Comparison of ENCODE assay signal across 18 cellular contexts in the genomic region with DNA sequence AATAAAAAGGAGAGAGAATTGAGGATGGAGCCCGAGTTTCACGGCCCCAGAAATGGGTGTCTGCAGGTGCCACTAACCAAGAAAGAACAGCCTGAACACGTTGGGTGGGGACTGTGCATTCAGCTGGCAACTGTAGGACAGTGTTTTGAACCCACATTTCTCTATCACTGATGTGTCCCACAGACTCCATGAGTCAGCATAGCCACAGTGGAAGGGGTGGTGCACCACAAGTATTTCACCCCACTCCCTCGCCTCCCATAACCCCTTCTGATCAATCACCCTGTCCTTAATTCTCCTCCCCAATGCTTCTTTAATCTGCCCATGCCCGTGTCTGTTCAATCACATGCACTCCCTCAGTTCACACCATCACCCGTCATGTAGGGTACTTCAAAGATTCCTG.
DNase-seq lines count a peak whose midpoint lies in the region; ATAC-seq lines count a peak whose summit lies in the region.
"Had no signal": no experiment of that assay in that cellular context is flagged by ENCODE, and none has a peak within 500 bp of the region (broad histone marks: within the 10 kb centered on the region; RNA-seq: fewer than 3 reads in every experiment).

No MANE protein-coding gene starts in this region.

- H3K4me1 Mint-ChIP-seq in activated T-cell treated with anti-CD3 and anti-CD28 coated beads, Interleukin-2, amount 50 U/mL, for 72 hours (ENCODE audit: low read depth): peaks cover 33% of the 10 kb centered on the region
- peaks cover 4% of the 10 kb centered on the region for H3K4me1 Mint-ChIP-seq in activated T-cell treated with anti-CD3 and anti-CD28 coated beads, Interleukin-2, amount 50 U/mL, for 24 hours (ENCODE audit: low read depth)
- no peaks in the 10 kb centered on the region for H3K4me1 Mint-ChIP-seq in activated T-helper 17 cell treated with anti-CD3 and anti-CD28 coated beads, Interleukin-2, amount 50 U/mL, for 72 hours
- H3K4me1 Mint-ChIP-seq in stimulated activated effector memory CD8-positive, alpha-beta T cell treated with anti-CD3 and anti-CD28 coated beads, Interleukin-12 subunit alpha, Interleukin-12 subunit beta, amount 100 ng/mL, for 72 hours: no peaks in the 10 kb centered on the region
- H3K4me1 Mint-ChIP-seq: CD4-positive, CD25-positive, alpha-beta regulatory T cell; CD8-positive, alpha-beta memory T cell had no signal

- peaks cover 0 to 3% of the 10 kb centered on the region in 2 donors for H3K36me3 Mint-ChIP-seq in activated T-cell treated with anti-CD3 and anti-CD28 coated beads, Interleukin-2, amount 50 U/mL, for 72 hours (ENCODE audit: insufficient read depth in 2 of 2)
- H3K36me3 Mint-ChIP-seq in activated T-cell treated with anti-CD3 and anti-CD28 coated beads, Interleukin-2, amount 50 U/mL, for 24 hours (ENCODE audit: low read depth): no peaks in the 10 kb centered on the region
- H3K36me3 Mint-ChIP-seq in activated T-helper 17 cell treated with anti-CD3 and anti-CD28 coated beads, Interleukin-2, amount 50 U/mL, for 72 hours (ENCODE audit: low read depth): no peaks in the 10 kb centered on the region
- no peaks in the 10 kb centered on the region for H3K36me3 Mint-ChIP-seq in stimulated activated effector memory CD8-positive, alpha-beta T cell treated with anti-CD3 and anti-CD28 coated beads, Interleukin-12 subunit alpha, Interleukin-12 subunit beta, amount 100 ng/mL, for 72 hours
- H3K36me3 Mint-ChIP-seq: CD4-positive, CD25-positive, alpha-beta regulatory T cell; CD8-positive, alpha-beta memory T cell had no signal

- H3K27me3 Mint-ChIP-seq in activated T-cell treated with anti-CD3 and anti-CD28 coated beads, Interleukin-2, amount 50 U/mL, for 72 hours (ENCODE audit: low read depth): peaks cover 59% of the 10 kb centered on the region
- H3K27me3 Mint-ChIP-seq in activated T-cell treated with anti-CD3 and anti-CD28 coated beads, Interleukin-2, amount 50 U/mL, for 24 hours: peaks cover 32% of the 10 kb centered on the region
- peaks cover 39% of the 10 kb centered on the region for H3K27me3 Mint-ChIP-seq in activated T-helper 17 cell treated with anti-CD3 and anti-CD28 coated beads, Interleukin-2, amount 50 U/mL, for 72 hours
- H3K27me3 Mint-ChIP-seq: CD4-positive, CD25-positive, alpha-beta regulatory T cell; CD8-positive, alpha-beta memory T cell had no signal

- H3K27ac Mint-ChIP-seq in activated T-cell treated with anti-CD3 and anti-CD28 coated beads, Interleukin-2, amount 50 U/mL, for 72 hours: no peak overlapping the region
- no peak overlapping the region for H3K27ac Mint-ChIP-seq in activated T-cell treated with anti-CD3 and anti-CD28 coated beads, Interleukin-2, amount 50 U/mL, for 24 hours
- H3K27ac Mint-ChIP-seq in activated T-helper 17 cell treated with anti-CD3 and anti-CD28 coated beads, Interleukin-2, amount 50 U/mL, for 72 hours: no peak overlapping the region
- no peak overlapping the region for H3K27ac Mint-ChIP-seq in stimulated activated effector memory CD8-positive, alpha-beta T cell treated with anti-CD3 and anti-CD28 coated beads, Interleukin-12 subunit alpha, Interleukin-12 subunit beta, amount 100 ng/mL, for 72 hours
- H3K27ac Mint-ChIP-seq: CD4-positive, CD25-positive, alpha-beta regulatory T cell; CD8-positive, alpha-beta memory T cell; HFFc6 had no signal

- DNase-seq in activated T-cell treated with anti-CD3 and anti-CD28 coated beads, Interleukin-2, amount 50 U/mL, for 72 hours: peak in 1 of 2 donors; percentile 39
- no peak for DNase-seq in activated T-cell treated with anti-CD3 and anti-CD28 coated beads, Interleukin-2, amount 50 U/mL, for 24 hours
- no peak for DNase-seq in stimulated activated effector memory CD8-positive, alpha-beta T cell treated with anti-CD3 and anti-CD28 coated beads, Interleukin-12 subunit alpha, Interleukin-12 subunit beta, amount 100 ng/mL, for 72 hours (ENCODE audit: low spot score in 2 of 2)
- no peak for DNase-seq in GM19238 (ENCODE audit: insufficient read length, low spot score)
- DNase-seq in activated CD8-positive, alpha-beta memory T cell treated with anti-CD3 and anti-CD28 coated beads for 24 hours: no peak
- DNase-seq: ACHN; BE2C; C1 segment of cervical spinal cord; CD4-positive, CD25-positive, alpha-beta regulatory T cell; CD8-positive, alpha-beta memory T cell; COR-L47; DMS79; GDM1; GOT3; H7; HFFc6 had no signal

- peak; percentile 33 to 83 for ATAC-seq in activated T-cell treated with anti-CD3 and anti-CD28 coated beads, Interleukin-2, amount 50 U/mL, for 72 hours (replicated peaks in 1 of 2)
- ATAC-seq in activated T-helper 17 cell treated with anti-CD3 and anti-CD28 coated beads, Interleukin-2, amount 50 U/mL, for 72 hours (replicated peaks): peak; percentile 32
- peak; percentile 37 for ATAC-seq in stimulated activated effector memory CD8-positive, alpha-beta T cell treated with anti-CD3 and anti-CD28 coated beads, Interleukin-12 subunit alpha, Interleukin-12 subunit beta, amount 100 ng/mL, for 72 hours
- ATAC-seq: HCT116 had no signal

- peaks cover 0 to 5% of the 10 kb centered on the region in 2 donors for H3K9me3 Mint-ChIP-seq in activated T-cell treated with anti-CD3 and anti-CD28 coated beads, Interleukin-2, amount 50 U/mL, for 72 hours
- H3K9me3 Mint-ChIP-seq in activated T-cell treated with anti-CD3 and anti-CD28 coated beads, Interleukin-2, amount 50 U/mL, for 24 hours: no peaks in the 10 kb centered on the region
- H3K9me3 Mint-ChIP-seq in activated T-helper 17 cell treated with anti-CD3 and anti-CD28 coated beads, Interleukin-2, amount 50 U/mL, for 72 hours: no peaks in the 10 kb centered on the region
- peaks cover 6% of the 10 kb centered on the region for H3K9me3 Mint-ChIP-seq in stimulated activated effector memory CD8-positive, alpha-beta T cell treated with anti-CD3 and anti-CD28 coated beads, Interleukin-12 subunit alpha, Interleukin-12 subunit beta, amount 100 ng/mL, for 72 hours

- H3K4me3 Mint-ChIP-seq in activated T-cell treated with anti-CD3 and anti-CD28 coated beads, Interleukin-2, amount 50 U/mL, for 72 hours: no peak overlapping the region
- no peak overlapping the region for H3K4me3 Mint-ChIP-seq in activated T-cell treated with anti-CD3 and anti-CD28 coated beads, Interleukin-2, amount 50 U/mL, for 24 hours
- H3K4me3 Mint-ChIP-seq in activated T-helper 17 cell treated with anti-CD3 and anti-CD28 coated beads, Interleukin-2, amount 50 U/mL, for 72 hours: no peak overlapping the region
- no peak overlapping the region for H3K4me3 Mint-ChIP-seq in stimulated activated effector memory CD8-positive, alpha-beta T cell treated with anti-CD3 and anti-CD28 coated beads, Interleukin-12 subunit alpha, Interleukin-12 subunit beta, amount 100 ng/mL, for 72 hours
- H3K4me3 Mint-ChIP-seq: CD4-positive, CD25-positive, alpha-beta regulatory T cell; CD8-positive, alpha-beta memory T cell; HFFc6 had no signal
